Comparison of ENCODE assay signal across 8 cellular contexts in the genomic region with DNA sequence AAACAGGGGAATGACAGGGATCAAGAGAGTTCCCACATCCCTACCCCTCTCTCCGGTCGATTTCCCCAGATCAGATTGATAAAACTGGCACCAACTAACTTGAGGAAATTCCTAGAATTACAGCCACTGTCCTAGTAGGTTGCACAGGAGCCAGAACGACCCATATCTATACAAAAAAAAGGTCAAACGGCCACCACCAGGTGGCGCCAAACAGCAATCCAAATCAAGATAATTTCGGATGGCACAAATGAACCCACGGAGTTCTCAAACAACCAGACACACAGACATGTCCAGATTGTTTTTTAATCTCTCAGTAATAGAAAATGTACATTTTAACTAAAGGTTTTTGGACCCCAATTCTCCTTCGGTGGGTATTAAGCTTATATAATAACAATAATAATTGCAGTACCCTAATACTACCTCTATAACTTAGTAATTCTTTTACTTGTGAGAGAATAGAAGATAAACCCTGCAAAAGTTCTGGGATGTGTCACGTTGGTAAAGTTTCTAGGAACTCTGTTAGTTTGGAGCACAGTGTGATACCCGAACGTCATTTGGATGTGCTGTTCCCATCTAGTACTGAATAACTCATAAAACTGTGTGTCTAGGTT.
DNase-seq lines count a peak whose midpoint lies in the region; ATAC-seq lines count a peak whose summit lies in the region.

No MANE protein-coding gene starts in this region.

- peak; percentile 56 for ATAC-seq in HG02571 (IDR thresholded peaks at IDR 0.05; ENCODE audit: unreplicated experiment)

- peak; percentile 71 for DNase-seq in NCI-H82 (lab: John Stamatoyannopoulos, UW)
- no peak for DNase-seq in NCI-H82 treated with DMSO at 0.1 percent for 48 hours (lab: John Stamatoyannopoulos, UW; ENCODE audit: unreplicated experiment)
- peak; percentile 17 for DNase-seq in NCI-H1694 treated with DMSO at 0.1 percent for 48 hours (lab: John Stamatoyannopoulos, UW)
- peak; percentile 10 for DNase-seq in activated CD4-positive, CD25-positive, alpha-beta regulatory T cell treated with anti-CD3 and anti-CD28 coated beads, Interleukin-2, amount 50 U/mL, for 16 hours (ENCODE audit: low read depth, low spot score)
- peak; percentile 78 for DNase-seq in dermis blood vessel endothelial cell
- DNase-seq in lung microvascular endothelial cell (ENCODE audit: low read depth in 2 of 2), result peak; percentile 58 to 75
- DNase-seq in stimulated activated CD8-positive, alpha-beta memory T cell treated with anti-CD3 and anti-CD28 coated beads, Interleukin-15, amount 100 ng/mL, for 24 hours (ENCODE audit: low read depth), result peak; percentile 23
